In the genomic region with DNA sequence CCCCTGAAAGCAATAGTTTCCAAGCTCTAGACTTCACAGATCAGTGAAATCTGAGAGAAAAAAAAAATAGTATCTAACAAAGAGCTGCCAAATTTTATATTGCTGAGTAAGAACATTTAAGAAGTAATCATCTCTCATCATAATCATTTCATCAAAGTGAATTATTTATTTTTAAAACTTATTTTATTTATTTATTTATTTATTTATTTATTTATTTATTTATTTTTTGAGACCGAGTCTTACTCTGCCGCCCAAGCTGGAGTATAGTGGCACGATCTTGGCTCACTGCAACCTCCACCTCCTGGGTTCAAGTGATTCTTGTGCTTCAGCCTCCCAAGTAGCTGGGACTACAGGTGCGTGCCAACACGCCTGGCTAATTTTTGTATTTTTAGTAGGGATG, we compare ENCODE assay signal across 14 cellular contexts. TPM values are rescaled to one million over a fixed set of nuclear protein-coding genes. Genes with fewer than 3 reads are reported as not detected.
A peak's percentile ranks its signal among the peaks of the same experiment; 100 is the strongest.
DNase-seq lines count a peak whose midpoint lies in the region; ATAC-seq, FAIRE-seq and TF ChIP-seq lines count a peak whose summit lies in the region.
"Not testable (repeated sequence)": the region's sequence is repeated elsewhere in the genome, so short reads cannot be mapped to it uniquely, and the experiment has no call there.
"Had no signal": no experiment of that assay in that cellular context is flagged by ENCODE, and none has a peak within 500 bp of the region (broad histone marks: within the 10 kb centered on the region; RNA-seq: fewer than 3 reads in every experiment).

No MANE protein-coding gene starts in this region.

- H3K27me3 Mint-ChIP-seq in neural progenitor cell (ENCODE audit: insufficient read depth, low read depth), result not testable (repeated sequence)

- TF ChIP-seq CTCF in RWPE1 (conservative IDR thresholded peaks at IDR 0.05; ENCODE audit: low read depth); K562 (IDR thresholded peaks at IDR 0.05 in 2 of 3, conservative IDR thresholded peaks at IDR 0.05 in 1 of 3; ENCODE audit: insufficient read depth in 2 of 3, low read depth in 1 of 3, low read length in 3 of 3); esophagus muscularis mucosa (IDR thresholded peaks at IDR 0.05); left ventricle myocardium inferior (IDR thresholded peaks at IDR 0.05; ENCODE audit: borderline replicate concordance); neural progenitor cell (IDR thresholded peaks at IDR 0.05); gastrocnemius medialis (IDR thresholded peaks at IDR 0.05 in 4 of 5, conservative IDR thresholded peaks at IDR 0.05 in 1 of 5): not testable (repeated sequence)

- not testable (repeated sequence) for H3K4me2 ChIP-seq in K562 (ENCODE audit: insufficient read depth, low read length); neural progenitor cell

- not testable (repeated sequence) for H3K9me3 Mint-ChIP-seq in neural progenitor cell

- intact Hi-C loops in K562 (cut with micrococcal nuclease), result loop anchor here (10.0 kb wide), 1 partner anchor 108 kb away; a partner anchor contains a TSS
- intact Hi-C loops in esophagus muscularis mucosa (cut with DNase I); left ventricle myocardium inferior (cut with micrococcal nuclease); gastrocnemius medialis (cut with DNase I; ENCODE audit: low total_unique reads): not testable (repeated sequence)

- TF ChIP-seq RAD21 in K562 (CRISPR knock-in tag; conservative IDR thresholded peaks at IDR 0.05 in 1 of 2, IDR thresholded peaks at IDR 0.05 in 1 of 2), result not testable (repeated sequence)

- ATAC-seq in K562, gastrocnemius medialis: not testable (repeated sequence)

- H3K79me2 ChIP-seq in K562 (ENCODE audit: control insufficient read depth, insufficient read depth, low read length); neural progenitor cell (ENCODE audit: low read depth): not testable (repeated sequence)

- H3K36me3 Mint-ChIP-seq in neural progenitor cell, result not testable (repeated sequence)

- not testable (repeated sequence) for H3K27ac Mint-ChIP-seq in neural progenitor cell

- H3K4me1 Mint-ChIP-seq in neural progenitor cell, result not testable (repeated sequence)

- BruUV-seq in K562 (replicated peaks; lab: Mats Ljungman, UMichigan), result not testable (repeated sequence)

- H3K36me3 ChIP-seq in K562 (ENCODE audit: control insufficient read depth, insufficient read depth, low read length); left ventricle myocardium inferior; neural progenitor cell: not testable (repeated sequence)
- H3K36me3 ChIP-seq in esophagus muscularis mucosa, result peaks cover 0 to 19% (median 3%) of the 10 kb centered on the region in 4 donors
- H3K36me3 ChIP-seq in gastrocnemius medialis, result peaks cover 0 to 21% of the 10 kb centered on the region in 2 donors

- not testable (repeated sequence) for TF ChIP-seq POLR2A in K562 (conservative IDR thresholded peaks at IDR 0.05); esophagus muscularis mucosa (IDR thresholded peaks at IDR 0.05; ENCODE audit: low read depth); gastrocnemius medialis (IDR thresholded peaks at IDR 0.05)

- FAIRE-seq in G401.6 (lab: Jason Lieb, UNC), result peak; percentile 72
- FAIRE-seq in K562 (lab: Jason Lieb, UNC), result not testable (repeated sequence)

- H3K9me3 ChIP-seq in K562 (replicated peaks; ENCODE audit: control insufficient read depth, insufficient read depth, low read depth, low read length); esophagus muscularis mucosa; left ventricle myocardium inferior (replicated peaks); neural progenitor cell (ENCODE audit: low read depth); gastrocnemius medialis: not testable (repeated sequence)

- in situ Hi-C loops in K562 (cut with MboI); gastrocnemius medialis (cut with MboI; ENCODE audit: low sequenced_read_pairs in 4 of 4): not testable (repeated sequence)

- H3K9me1 ChIP-seq in K562 (ENCODE audit: control insufficient read depth, insufficient read depth, low read length), result not testable (repeated sequence)

- TF ChIP-seq EP300 in K562 (IDR thresholded peaks at IDR 0.05; ENCODE audit: low read length); esophagus muscularis mucosa (IDR thresholded peaks at IDR 0.05): not testable (repeated sequence)

- 30% methylated on average over 5 of the region's 5 CpGs for WGBS in K562 (ENCODE audit: insufficient coverage, low coverage, missing lambda C conversion rate)
- WGBS in esophagus muscularis mucosa, result 73% methylated on average over 5 of the region's 5 CpGs

- H3K9ac ChIP-seq in K562 (ENCODE audit: insufficient read depth in 1 of 2, low read depth in 2 of 2, low read length in 2 of 2); neural progenitor cell: not testable (repeated sequence)

- not testable (repeated sequence) for H3K27me3 ChIP-seq in K562 (ENCODE audit: control insufficient read depth in 2 of 2, insufficient read depth in 2 of 2, low read length in 2 of 2); esophagus muscularis mucosa; left ventricle myocardium inferior (ENCODE audit: low read depth); neural progenitor cell; gastrocnemius medialis

- H4K20me1 ChIP-seq in K562 (replicated peaks; ENCODE audit: control insufficient read depth, insufficient read depth, low read length); neural progenitor cell (ENCODE audit: low read depth): not testable (repeated sequence)

- POLR2A ChIA-PET in RWPE1 (lab: Yijun Ruan, JAX; ENCODE audit: low non-redundant PET); K562 (lab: Yijun Ruan, JAX): not testable (repeated sequence)

- not testable (repeated sequence) for H3K4me3 Mint-ChIP-seq in neural progenitor cell

- H3K4me1 ChIP-seq in K562 (replicated peaks in 1 of 2; ENCODE audit: control insufficient read depth in 2 of 2, insufficient read depth in 2 of 2, low read length in 2 of 2) (peaks cover 2 to 15% of the 10 kb centered on the region in 2 experiments; a peak in 4 of 5 replicates), esophagus muscularis mucosa (peaks cover 21 to 36% (median 31%) of the 10 kb centered on the region in 4 donors), left ventricle myocardium inferior (peaks cover 45% of the 10 kb centered on the region), gastrocnemius medialis (peaks cover 41 to 42% of the 10 kb centered on the region in 2 donors)
- not testable (repeated sequence) for H3K4me1 ChIP-seq in neural progenitor cell

- DNase-seq in RWPE1 (ENCODE audit: low spot score); K562 (ENCODE audit: extremely low read depth in 1 of 4, low spot score in 3 of 4); esophagus muscularis mucosa (ENCODE audit: extremely low spot score); left ventricle myocardium inferior; neural progenitor cell (ENCODE audit: low spot score); gastrocnemius medialis: not testable (repeated sequence)

- not testable (repeated sequence) for H3K4me3 ChIP-seq in K562, esophagus muscularis mucosa, left ventricle myocardium inferior, neural progenitor cell, gastrocnemius medialis

- not testable (repeated sequence) for H3F3A ChIP-seq in neural progenitor cell (ENCODE audit: low read depth)

- CTCF ChIA-PET in RWPE1 (lab: Yijun Ruan, JAX), result interaction anchor here (0.5 to 2.8 kb wide), 4 partner anchors 23 to 1875 kb away, joined by 3 to 16 read pairs (median 4); no protein-coding TSS in a partner anchor
- CTCF ChIA-PET in K562 (lab: Yijun Ruan, JAX; ENCODE audit: low intra/inter-chr PET ratio), result not testable (repeated sequence)

- H2AFZ ChIP-seq in K562 (ENCODE audit: low read depth, low read length), result not testable (repeated sequence)
- peak overlapping the region; percentile 50 for H2AFZ ChIP-seq in neural progenitor cell (replicated peaks)

- H3K27ac ChIP-seq in RWPE1 (peak overlapping the region; percentile 99), esophagus muscularis mucosa (replicated peaks in 1 of 4) (peak overlapping the region in 3 of 4 donors; percentile 11 to 41 (median 38)), left ventricle myocardium inferior (replicated peaks) (peak overlapping the region; percentile 91), gastrocnemius medialis (peak overlapping the region; percentile 90 to 92 (median 91))
- not testable (repeated sequence) for H3K27ac ChIP-seq in K562 (ENCODE audit: extremely low read depth, low read depth, low read length); neural progenitor cell

RNA-seq across cellular contexts. Expression of a gene that starts 3.9 kb away (rescaled TPM):
- not detected in 2 replicates for total RNA-seq in K562 (2011; cell fraction: chromatin; rRNA removed; ENCODE audit: low replicate concordance)
- not detected in 2 replicates for total RNA-seq in K562 (2011; cell fraction: nucleolus; rRNA removed)
- not detected in 2 replicates for total RNA-seq in K562 (2011; cell fraction: nucleoplasm; rRNA removed)
- total RNA-seq in K562 (2014; rRNA removed) (not detected in 2 replicates), K562 (2014; rRNA removed; fragmentation: Illumina TruSeq; extraction: Trizol) (not detected in 2 replicates), K562 (2015; rRNA removed; fragmentation: Illumina TruSeq; extraction: Trizol) (not detected in 2 replicates), K562 (2021) (not detected in 2 replicates), esophagus muscularis mucosa (1 to 10 TPM in 2 of 4 donors, under 1 TPM in 1, not detected in 1; 0.33 to 1.6 (median 1.2) TPM), left ventricle myocardium inferior (969 TPM), neural progenitor cell (ENCODE audit: low replicate concordance) (not detected in 2 replicates), gastrocnemius medialis (1,000 to 10,000 TPM in 1 of 4 donors, 100 to 1,000 TPM in 3; 105 to 1,024 (median 853) TPM)
- polyA plus RNA-seq in K562 (2011; rRNA removed) (not detected in 2 replicates), K562 (2014; fragmentation: Illumina TruSeq; extraction: Trizol) (not detected in 2 replicates), K562 (2014; fragmentation: Nextera tagmentation; extraction: Ambion mirVana) (not detected), K562 (2014; rRNA removed) (not detected in 2 replicates)
- not detected in 2 replicates for polyA plus RNA-seq in K562 (2011; cell fraction: cytosol; rRNA removed)
- polyA plus RNA-seq in K562 (2011; cell fraction: nucleus; rRNA removed), result not detected in 2 replicates
- not detected in 2 replicates for polyA plus RNA-seq in K562 (2012)
- not detected in 2 replicates for polyA minus RNA-seq in K562 (2011; rRNA and poly(A)+ RNA removed)
- not detected in 2 replicates for polyA minus RNA-seq in K562 (2011; cell fraction: cytosol; rRNA and poly(A)+ RNA removed)
- polyA minus RNA-seq in K562 (2011; cell fraction: nucleus; rRNA and poly(A)+ RNA removed), result not detected in 2 replicates
- total RNA-seq: Caco-2; CD4-positive, alpha-beta T cell; GM23248; HT-29 had no signal
- polyA plus RNA-seq: GM23248 had no signal

RNA-seq across cellular contexts. Expression of a gene that starts 7.7 kb away (rescaled TPM):
- total RNA-seq in K562 (2011; cell fraction: chromatin; rRNA removed; ENCODE audit: low replicate concordance), result not detected in 2 replicates
- not detected in 2 replicates for total RNA-seq in K562 (2011; cell fraction: nucleolus; rRNA removed)
- not detected in 2 replicates for total RNA-seq in K562 (2011; cell fraction: nucleoplasm; rRNA removed)
- not detected in 2 replicates for total RNA-seq in K562 (2014; rRNA removed)
- not detected in 2 replicates for total RNA-seq in K562 (2014; rRNA removed; fragmentation: Illumina TruSeq; extraction: Trizol)
- not detected in 2 replicates for total RNA-seq in K562 (2015; rRNA removed; fragmentation: Illumina TruSeq; extraction: Trizol)
- not detected in 2 replicates for total RNA-seq in K562 (2021)
- polyA plus RNA-seq in K562 (2011; rRNA removed), result not detected in 2 replicates
- polyA plus RNA-seq in K562 (2011; cell fraction: cytosol; rRNA removed), result not detected in 2 replicates
- not detected in 2 replicates for polyA plus RNA-seq in K562 (2011; cell fraction: nucleus; rRNA removed)
- 0.03 TPM in 1 of 2 replicates, not detected in the other for polyA plus RNA-seq in K562 (2012)
- not detected in 2 replicates for polyA plus RNA-seq in K562 (2014; fragmentation: Illumina TruSeq; extraction: Trizol)
- polyA plus RNA-seq in K562 (2014; fragmentation: Nextera tagmentation; extraction: Ambion mirVana), result not detected
- polyA plus RNA-seq in K562 (2014; rRNA removed), result not detected in 2 replicates
- not detected in 2 replicates for polyA minus RNA-seq in K562 (2011; rRNA and poly(A)+ RNA removed)
- polyA minus RNA-seq in K562 (2011; cell fraction: cytosol; rRNA and poly(A)+ RNA removed), result not detected in 2 replicates
- not detected in 2 replicates for polyA minus RNA-seq in K562 (2011; cell fraction: nucleus; rRNA and poly(A)+ RNA removed)
- total RNA-seq in esophagus muscularis mucosa, result 1 to 10 TPM in 1 of 4 donors, under 1 TPM in 3; 0.45 to 1.5 (median 0.83) TPM
- 47.1 TPM for total RNA-seq in left ventricle myocardium inferior
- 0.17 and 1.2 TPM in 2 replicates for total RNA-seq in neural progenitor cell (ENCODE audit: low replicate concordance)
- total RNA-seq in gastrocnemius medialis, result 10 to 100 TPM in 1 of 4 donors, 1 to 10 TPM in 1, under 1 TPM in 2; 0.27 to 11.2 (median 4.1) TPM
- total RNA-seq: CD4-positive, alpha-beta T cell had no signal

RNA-seq across cellular contexts. Expression of a gene that starts 13.0 kb away (rescaled TPM):
- total RNA-seq in K562 (2011; cell fraction: chromatin; rRNA removed; ENCODE audit: low replicate concordance), result not detected in 2 replicates
- total RNA-seq in K562 (2011; cell fraction: nucleolus; rRNA removed), result not detected in 2 replicates
- not detected in 2 replicates for total RNA-seq in K562 (2011; cell fraction: nucleoplasm; rRNA removed)
- total RNA-seq in K562 (2014; rRNA removed) (not detected in 2 replicates), K562 (2014; rRNA removed; fragmentation: Illumina TruSeq; extraction: Trizol) (not detected in 2 replicates), K562 (2015; rRNA removed; fragmentation: Illumina TruSeq; extraction: Trizol) (not detected in 2 replicates), K562 (2021) (not detected in 2 replicates), esophagus muscularis mucosa (under 1 TPM in 1 of 4 donors, not detected in 3; 0.46 TPM), left ventricle myocardium inferior (1.5 TPM), neural progenitor cell (ENCODE audit: low replicate concordance) (not detected in 2 replicates), gastrocnemius medialis (under 1 TPM in 2 of 4 donors, not detected in 2; 0.41 to 0.55 TPM)
- polyA plus RNA-seq in K562 (2011; rRNA removed) (not detected in 2 replicates), K562 (2014; fragmentation: Illumina TruSeq; extraction: Trizol) (not detected in 2 replicates), K562 (2014; fragmentation: Nextera tagmentation; extraction: Ambion mirVana) (not detected), K562 (2014; rRNA removed) (not detected in 2 replicates)
- polyA plus RNA-seq in K562 (2011; cell fraction: cytosol; rRNA removed), result not detected in 2 replicates
- polyA plus RNA-seq in K562 (2011; cell fraction: nucleus; rRNA removed), result not detected in 2 replicates
- polyA plus RNA-seq in K562 (2012), result not detected in 2 replicates
- not detected in 2 replicates for polyA minus RNA-seq in K562 (2011; rRNA and poly(A)+ RNA removed)
- polyA minus RNA-seq in K562 (2011; cell fraction: cytosol; rRNA and poly(A)+ RNA removed), result not detected in 2 replicates
- polyA minus RNA-seq in K562 (2011; cell fraction: nucleus; rRNA and poly(A)+ RNA removed), result not detected in 2 replicates
- total RNA-seq: A172; Caco-2; CD4-positive, alpha-beta T cell; GM23248; H4; HT-29 had no signal
- polyA plus RNA-seq: BJ, GM23248 had no signal

RNA-seq across cellular contexts. Expression of a gene that starts 56.8 kb away (rescaled TPM):
- total RNA-seq in K562 (2011; cell fraction: chromatin; rRNA removed; ENCODE audit: low replicate concordance), result 12.5 and 13.3 TPM in 2 replicates
- total RNA-seq in K562 (2011; cell fraction: nucleolus; rRNA removed), result 9.8 and 11.2 TPM in 2 replicates
- total RNA-seq in K562 (2011; cell fraction: nucleoplasm; rRNA removed), result 12.8 and 17.4 TPM in 2 replicates
- total RNA-seq in K562 (2014; rRNA removed) (8.8 and 10.9 TPM in 2 replicates), K562 (2014; rRNA removed; fragmentation: Illumina TruSeq; extraction: Trizol) (10.7 and 11.0 TPM in 2 replicates), K562 (2015; rRNA removed; fragmentation: Illumina TruSeq; extraction: Trizol) (7.1 and 8.3 TPM in 2 replicates), K562 (2021) (11.4 and 12.1 TPM in 2 replicates), esophagus muscularis mucosa (10 to 100 TPM in 1 of 4 donors, 1 to 10 TPM in 3; 2.1 to 11.5 (median 4.5) TPM), left ventricle myocardium inferior (13.9 TPM), neural progenitor cell (ENCODE audit: low replicate concordance) (23.8 and 29.3 TPM in 2 replicates), gastrocnemius medialis (1 to 10 TPM in 3 of 4 donors, under 1 TPM in 1; 0.51 to 8.7 (median 2.1) TPM)
- polyA plus RNA-seq in K562 (2011; rRNA removed) (23.9 and 27.6 TPM in 2 replicates), K562 (2014; fragmentation: Illumina TruSeq; extraction: Trizol) (14.7 and 19.3 TPM in 2 replicates), K562 (2014; fragmentation: Nextera tagmentation; extraction: Ambion mirVana) (10 to 100 TPM; 10.4 to 11.7 TPM), K562 (2014; rRNA removed) (18.3 and 28.1 TPM in 2 replicates)
- 18.1 and 28.7 TPM in 2 replicates for polyA plus RNA-seq in K562 (2011; cell fraction: cytosol; rRNA removed)
- polyA plus RNA-seq in K562 (2011; cell fraction: nucleus; rRNA removed), result 11.7 and 17.4 TPM in 2 replicates
- polyA plus RNA-seq in K562 (2012), result 13.1 and 15.7 TPM in 2 replicates
- 8.1 and 10.0 TPM in 2 replicates for polyA minus RNA-seq in K562 (2011; rRNA and poly(A)+ RNA removed)
- 3.1 and 4.8 TPM in 2 replicates for polyA minus RNA-seq in K562 (2011; cell fraction: cytosol; rRNA and poly(A)+ RNA removed)
- polyA minus RNA-seq in K562 (2011; cell fraction: nucleus; rRNA and poly(A)+ RNA removed), result 1.9 and 3.0 TPM in 2 replicates

Comparison
In these comparisons a context has a peak if more than half of its experiments do, and no peak if none do; other contexts are left out.
1. RNA of a gene that starts 3.9 kb away (total RNA-seq): 969 TPM in left ventricle myocardium inferior (single experiment) and 105 to 1,024 TPM in gastrocnemius medialis; 0.33 to 1.6 TPM in esophagus muscularis mucosa, not detected in K562 and not detected in neural progenitor cell; every median in the first group is over 10 times any median in the second.